ENCODE assay signal across 8 cellular contexts in the genomic region with DNA sequence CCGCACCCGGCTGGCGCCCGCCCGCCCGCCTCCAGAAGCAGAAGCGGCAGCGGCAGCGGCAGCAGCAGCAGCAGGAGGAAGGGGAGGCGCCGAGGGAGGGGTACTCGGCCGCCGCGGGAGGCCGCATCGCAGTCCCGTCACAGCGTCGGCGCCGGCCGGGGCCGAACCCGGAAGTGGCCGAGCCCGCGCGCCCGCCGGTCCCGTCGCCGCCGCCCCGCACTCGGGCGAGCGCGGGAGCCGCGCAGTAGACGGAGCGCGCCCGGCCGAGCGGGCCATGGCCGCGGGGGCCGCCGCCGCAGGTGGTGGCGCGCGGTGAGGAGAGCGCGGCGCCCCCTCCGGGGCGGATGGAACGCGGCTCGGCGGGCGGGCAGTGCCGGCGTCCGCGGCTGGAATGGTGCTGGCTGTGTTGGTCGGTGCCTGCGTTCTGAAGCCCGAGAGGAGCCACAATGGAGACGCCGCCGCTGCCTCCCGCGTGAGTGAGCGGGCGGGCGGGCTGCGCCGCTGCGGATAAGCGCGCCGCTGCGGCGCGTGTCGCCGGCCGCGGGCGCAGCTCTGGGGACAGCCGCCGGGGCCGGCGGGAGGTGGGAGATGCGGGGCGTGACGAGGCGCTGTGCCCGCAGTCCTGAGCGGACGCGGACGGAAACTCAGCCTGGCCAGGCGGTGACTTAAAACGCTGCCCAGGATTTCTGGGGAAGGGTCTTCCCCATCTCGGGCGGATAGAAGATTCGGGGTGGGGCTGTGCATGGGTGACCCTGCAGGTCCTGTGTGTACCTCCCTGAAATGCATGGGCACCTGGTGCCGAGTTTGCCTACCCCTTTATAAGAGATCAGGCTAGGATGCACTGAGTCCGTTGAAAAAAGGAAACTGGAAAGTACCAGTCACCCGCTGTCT. TPM values are rescaled to one million over a fixed set of nuclear protein-coding genes. Genes with fewer than 3 reads are reported as not detected.
A peak's percentile ranks its signal among the peaks of the same experiment; 100 is the strongest.
DNase-seq lines count a peak whose midpoint lies in the region; ATAC-seq and TF ChIP-seq lines count a peak whose summit lies in the region.

A gene with protein sequence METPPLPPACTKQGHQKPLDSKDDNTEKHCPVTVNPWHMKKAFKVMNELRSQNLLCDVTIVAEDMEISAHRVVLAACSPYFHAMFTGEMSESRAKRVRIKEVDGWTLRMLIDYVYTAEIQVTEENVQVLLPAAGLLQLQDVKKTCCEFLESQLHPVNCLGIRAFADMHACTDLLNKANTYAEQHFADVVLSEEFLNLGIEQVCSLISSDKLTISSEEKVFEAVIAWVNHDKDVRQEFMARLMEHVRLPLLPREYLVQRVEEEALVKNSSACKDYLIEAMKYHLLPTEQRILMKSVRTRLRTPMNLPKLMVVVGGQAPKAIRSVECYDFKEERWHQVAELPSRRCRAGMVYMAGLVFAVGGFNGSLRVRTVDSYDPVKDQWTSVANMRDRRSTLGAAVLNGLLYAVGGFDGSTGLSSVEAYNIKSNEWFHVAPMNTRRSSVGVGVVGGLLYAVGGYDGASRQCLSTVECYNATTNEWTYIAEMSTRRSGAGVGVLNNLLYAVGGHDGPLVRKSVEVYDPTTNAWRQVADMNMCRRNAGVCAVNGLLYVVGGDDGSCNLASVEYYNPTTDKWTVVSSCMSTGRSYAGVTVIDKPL (plus strand): TSS at position 131 of the 891 bp plus-strand sequence. CDS start 316 bp downstream, at position 447.

- peak within 1 kb of the TSS; percentile 87 for H3K4me2 ChIP-seq in parathyroid adenoma (ENCODE audit: low read length)

- peaks cover 2% of the 10 kb centered on the region for H3K79me2 ChIP-seq in parathyroid adenoma

- H3K9ac ChIP-seq in parathyroid adenoma, result no peak within 1 kb of the TSS

- peak within 1 kb of the TSS; percentile 78 for H3K4me3 ChIP-seq in Jurkat, Clone E6-1 (ENCODE audit: low read length)
- H3K4me3 ChIP-seq in parathyroid adenoma (ENCODE audit: low read depth, low read length) (peak within 1 kb of the TSS; percentile 73), transverse colon (peak within 1 kb of the TSS; percentile 77 to 97 (median 90))

- H3K9me3 Mint-ChIP-seq in activated naive CD8-positive, alpha-beta T cell (ENCODE audit: low read depth), result no peaks in the 10 kb centered on the region

- peaks cover 6% of the 10 kb centered on the region for H3K4me1 ChIP-seq in parathyroid adenoma
- peaks cover 5 to 24% (median 10%) of the 10 kb centered on the region in 4 donors for H3K4me1 ChIP-seq in transverse colon

- TF ChIP-seq POLR2A in transverse colon (IDR thresholded peaks at IDR 0.05), result no peak

- DNase-seq in Daoy (ENCODE audit: low read depth) (peak; percentile 73), SKM-1 (lab: John Stamatoyannopoulos, UW; ENCODE audit: unreplicated experiment) (peak; percentile 56), head of caudate nucleus (peak; percentile 39 to 92 (median 82)), transverse colon (peak; percentile 85)
- DNase-seq in Jurkat, Clone E6-1 (ENCODE audit: low read depth, low spot score), result peak; percentile 42

- 0% methylated on average over 6 to 45 of the region's 116 CpGs for WGBS in transverse colon (ENCODE audit: low coverage in 1 of 2), 2 donors

- no peaks in the 10 kb centered on the region for H3K27me3 Mint-ChIP-seq in activated naive CD8-positive, alpha-beta T cell

- peak within 1 kb of the TSS; percentile 74 for H2AFZ ChIP-seq in parathyroid adenoma

- H3K27ac ChIP-seq in parathyroid adenoma (peak within 1 kb of the TSS; percentile 22), transverse colon (peak within 1 kb of the TSS; percentile 89 to 92 (median 90))

- H3K27ac Mint-ChIP-seq in activated naive CD8-positive, alpha-beta T cell, result peak within 1 kb of the TSS; percentile 92

- H3K4me3 Mint-ChIP-seq in activated naive CD8-positive, alpha-beta T cell, result peak within 1 kb of the TSS; percentile 92

- H3K9me3 ChIP-seq in parathyroid adenoma (ENCODE audit: control insufficient read depth, low read length), result no peaks in the 10 kb centered on the region
- no peaks in the 10 kb centered on the region for H3K9me3 ChIP-seq in transverse colon

- peaks cover 3% of the 10 kb centered on the region for H3K36me3 Mint-ChIP-seq in activated naive CD8-positive, alpha-beta T cell

- TF ChIP-seq CTCF in parathyroid adenoma (IDR thresholded peaks at IDR 0.05) (no peak), transverse colon (IDR thresholded peaks at IDR 0.05) (no peak)

- H3K27me3 ChIP-seq in parathyroid adenoma (ENCODE audit: control insufficient read depth, insufficient read depth, low read length) (no peaks in the 10 kb centered on the region), transverse colon (no peaks in the 10 kb centered on the region)

- in situ Hi-C loops in transverse colon (cut with MboI; ENCODE audit: low pct_ligation_motif_present in 1 of 4, low pct_unique_long_range_greater_than_20kb in 1 of 4, low sequenced_read_pairs in 3 of 4), result loop anchor here in 2 of 4 donors (10.0 to 25.0 kb wide), 2 partner anchors 117 to 130 kb away; partner anchors contain the start of gene MSMO1 (in 2 of the 2)

- H3K4me1 Mint-ChIP-seq in activated naive CD8-positive, alpha-beta T cell (ENCODE audit: low read depth), result peaks cover 77% of the 10 kb centered on the region

- ATAC-seq in GM21576 (IDR thresholded peaks at IDR 0.05; ENCODE audit: unreplicated experiment), result peak; percentile 81

- no peak for TF ChIP-seq EP300 in transverse colon (IDR thresholded peaks at IDR 0.05; ENCODE audit: low read depth)

- H3K36me3 ChIP-seq in parathyroid adenoma (ENCODE audit: control insufficient read depth, insufficient read depth, low read length), result no peaks in the 10 kb centered on the region
- no peaks in the 10 kb centered on the region for H3K36me3 ChIP-seq in transverse colon

- intact Hi-C loops in head of caudate nucleus (cut with DNase I), result loop anchor here (2.0 to 10.0 kb wide), 3 partner anchors 73 to 257 kb away; partner anchors contain the start of gene MSMO1
- intact Hi-C loops in transverse colon (cut with DNase I; ENCODE audit: low total_unique reads), result no loop called here

RNA-seq across cellular contexts. Expression of the gene that starts here (rescaled TPM):
- total RNA-seq in Daoy (2014; rRNA removed; shearing (Covaris generic)), result 5.6 and 11.8 TPM in 2 replicates
- polyA plus RNA-seq in Jurkat, Clone E6-1 (2012; ENCODE audit: insufficient read depth, insufficient read length), result 18.5 TPM
- 10 to 100 TPM in 2 of 4 donors, 1 to 10 TPM in 2; 9.2 to 19.8 (median 12.0) TPM for total RNA-seq in transverse colon

Comparison
In these comparisons a context has a peak if more than half of its experiments do, and no peak if none do; other contexts are left out.
1. Peak in every context shown above with its lines: DNase-seq, ATAC-seq, H3K4me3 ChIP-seq and H3K27ac ChIP-seq.